22 cellular contexts compared by ENCODE assay signal in genomic region chr5:147081256-147081872, GRCh38.
DNase-seq lines count a peak whose midpoint lies in the region; ATAC-seq and TF ChIP-seq lines count a peak whose summit lies in the region.
"Had no signal": no experiment of that assay in that cellular context is flagged by ENCODE, and none has a peak within 500 bp of the region (broad histone marks: within the 10 kb centered on the region; RNA-seq: fewer than 3 reads in every experiment).

No MANE protein-coding gene starts in this region.

- DNase-seq in left ventricle myocardium superior (no peak), heart left ventricle (no peak), head of caudate nucleus (peak; percentile 56 to 94 (median 81)), nucleus accumbens (lab: John Stamatoyannopoulos, UW) (peak in 55 of 56 donors; percentile 17 to 91 (median 76)), T-cell (no peak), progenitor cell of endocrine pancreas (ENCODE audit: low spot score, unreplicated experiment) (no peak), DMS 273 treated with DMSO at 0.1 percent for 48 hours (lab: John Stamatoyannopoulos, UW) (no peak)
- DNase-seq: activated CD4-positive, alpha-beta memory T cell treated with anti-CD3 and anti-CD28 coated beads, Interleukin-2, amount 10 ng/mL, durations not matched to agents 7 days and 5 days; activated T-cell treated with anti-CD3 and anti-CD28 coated beads, Interleukin-2, amount 50 U/mL, for 48 hours; CD4-positive, alpha-beta T cell; cerebellar nuclear complex; HCEC 1CT; NCI-H1048; psoas muscle; stimulated activated CD4-positive, alpha-beta T cell treated with anti-CD3 and anti-CD28 coated beads, Interleukin-15, amount 100 ng/mL, for 24 hours; stimulated activated naive CD4-positive, alpha-beta T cell treated with Interleukin-2 at 50 U/mL for 16 hours; T-helper 1 cell had no signal

- TF ChIP-seq CTCF in heart left ventricle (IDR thresholded peaks at IDR 0.05): no peak
- TF ChIP-seq CTCF in progenitor cell of endocrine pancreas (IDR thresholded peaks at IDR 0.05; ENCODE audit: unreplicated experiment): no peak

- H3K4me1 ChIP-seq in heart left ventricle: no peaks in the 10 kb centered on the region
- H3K4me1 ChIP-seq: psoas muscle had no signal

- H3K36me3 ChIP-seq in heart left ventricle: no peaks in the 10 kb centered on the region

- ATAC-seq in left ventricle myocardium superior (peak; percentile 22), heart left ventricle (no peak), T-cell (replicated peaks in 1 of 4) (no peak), GM21825 (IDR thresholded peaks at IDR 0.05; ENCODE audit: unreplicated experiment) (no peak)
- ATAC-seq: left lobe of liver, psoas muscle, Right ventricle myocardium inferior had no signal

- WGBS in heart left ventricle, 4 donors: 43 to 53% (median 48%) methylated on average over 10 of the region's 10 CpGs

- CTCF ChIA-PET in T-cell (lab: Charles Lee): no interaction called here

- H3K4me3 Mint-ChIP-seq in T-cell (no peak overlapping the region), progenitor cell of endocrine pancreas (ENCODE audit: low read depth) (no peak overlapping the region)
- H3K4me3 Mint-ChIP-seq: activated CD4-positive, alpha-beta memory T cell treated with anti-CD3 and anti-CD28 coated beads, Interleukin-2, amount 10 ng/mL, durations not matched to agents 7 days and 5 days; CD4-positive, alpha-beta T cell had no signal

- H3K4me3 ChIP-seq in heart left ventricle: no peak overlapping the region
- H3K4me3 ChIP-seq: psoas muscle had no signal

- H3K27ac Mint-ChIP-seq in T-cell (no peak overlapping the region), progenitor cell of endocrine pancreas (no peak overlapping the region)
- H3K27ac Mint-ChIP-seq: activated CD4-positive, alpha-beta memory T cell treated with anti-CD3 and anti-CD28 coated beads, Interleukin-2, amount 10 ng/mL, durations not matched to agents 7 days and 5 days; CD4-positive, alpha-beta T cell had no signal

- H3K27me3 Mint-ChIP-seq in T-cell: no peaks in the 10 kb centered on the region
- H3K27me3 Mint-ChIP-seq in progenitor cell of endocrine pancreas: peaks cover 2% of the 10 kb centered on the region
- H3K27me3 Mint-ChIP-seq: activated CD4-positive, alpha-beta memory T cell treated with anti-CD3 and anti-CD28 coated beads, Interleukin-2, amount 10 ng/mL, durations not matched to agents 7 days and 5 days; CD4-positive, alpha-beta T cell had no signal

- no peaks in the 10 kb centered on the region for H3K36me3 Mint-ChIP-seq in T-cell
- H3K36me3 Mint-ChIP-seq in progenitor cell of endocrine pancreas (ENCODE audit: insufficient read depth): no peaks in the 10 kb centered on the region

- TF ChIP-seq POLR2A in heart left ventricle (IDR thresholded peaks at IDR 0.05): no peak

- intact Hi-C loops in left ventricle myocardium superior (cut with micrococcal nuclease): no loop called here
- intact Hi-C loops in heart left ventricle (cut with DNase I): no loop called here
- intact Hi-C loops in head of caudate nucleus (cut with DNase I): no loop called here

- H3K9me3 Mint-ChIP-seq in T-cell (no peaks in the 10 kb centered on the region), progenitor cell of endocrine pancreas (ENCODE audit: low read depth) (no peaks in the 10 kb centered on the region)
- H3K9me3 Mint-ChIP-seq: activated CD4-positive, alpha-beta memory T cell treated with anti-CD3 and anti-CD28 coated beads, Interleukin-2, amount 10 ng/mL, durations not matched to agents 7 days and 5 days; CD4-positive, alpha-beta T cell had no signal

- H3K27ac ChIP-seq in heart left ventricle: no peak overlapping the region
- H3K27ac ChIP-seq: KMS-11, psoas muscle, VCaP had no signal

- H3K4me1 Mint-ChIP-seq in T-cell: no peaks in the 10 kb centered on the region
- peaks cover 28% of the 10 kb centered on the region for H3K4me1 Mint-ChIP-seq in progenitor cell of endocrine pancreas (ENCODE audit: low read depth)
- H3K4me1 Mint-ChIP-seq: activated CD4-positive, alpha-beta memory T cell treated with anti-CD3 and anti-CD28 coated beads, Interleukin-2, amount 10 ng/mL, durations not matched to agents 7 days and 5 days had no signal

- H3K27me3 ChIP-seq in heart left ventricle: no peaks in the 10 kb centered on the region

- POLR2A ChIA-PET in T-cell (lab: Charles Lee): no interaction called here

- no peaks in the 10 kb centered on the region for H3K9me3 ChIP-seq in heart left ventricle
- H3K9me3 ChIP-seq: psoas muscle had no signal

Comparison
In these comparisons a context has a peak if more than half of its experiments do, and no peak if none do; other contexts are left out.
1. DNase-seq: peak in head of caudate nucleus (42 of 42) and nucleus accumbens (55 of 56); none in left ventricle myocardium superior (single experiment), heart left ventricle (0 of 5), T-cell (0 of 34), progenitor cell of endocrine pancreas (single experiment) and DMS 273 treated with DMSO at 0.1 percent for 48 hours (single experiment).